8 cellular contexts compared by ENCODE assay signal in the genomic region with DNA sequence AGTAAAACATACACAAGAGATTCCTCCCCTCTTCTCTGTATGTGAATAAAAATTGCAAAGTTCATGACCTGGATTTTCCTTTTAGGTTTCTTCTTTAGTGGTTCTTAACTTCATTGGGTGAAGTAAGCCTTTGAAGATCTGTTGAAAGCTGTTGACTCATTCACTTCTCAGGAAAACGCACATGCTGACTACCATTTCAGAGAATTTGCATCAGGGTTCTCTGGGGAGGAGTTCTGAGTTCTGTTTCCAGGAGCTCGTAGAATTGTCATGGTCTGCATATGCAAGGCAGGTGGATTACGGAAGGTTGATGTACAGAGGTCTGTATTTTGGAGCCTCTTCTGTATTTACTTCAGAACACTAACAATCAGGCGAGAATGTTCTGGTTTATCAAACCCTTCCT. TPM values are rescaled to one million over a fixed set of nuclear protein-coding genes. Genes with fewer than 3 reads are reported as not detected.
A peak's percentile ranks its signal among the peaks of the same experiment; 100 is the strongest.
DNase-seq lines count a peak whose midpoint lies in the region; ATAC-seq and TF ChIP-seq lines count a peak whose summit lies in the region.

No MANE protein-coding gene starts in this region.

- peaks cover 32% of the 10 kb centered on the region for H3K4me1 ChIP-seq in osteoblast (ENCODE audit: insufficient read depth, low read length)

- H3K4me3 Mint-ChIP-seq in IgD-negative memory B cell, result peak overlapping the region; percentile 90 to 94 (median 92)

- no peaks in the 10 kb centered on the region for H3K79me2 ChIP-seq in osteoblast (ENCODE audit: insufficient read depth, low read length)

- H3K4me2 ChIP-seq in osteoblast (ENCODE audit: insufficient read depth, low read length), result peak overlapping the region; percentile 26

- no peak overlapping the region for H2AFZ ChIP-seq in osteoblast (ENCODE audit: low read length)

- peaks cover 11% of the 10 kb centered on the region for H3K27me3 Mint-ChIP-seq in IgD-negative memory B cell

- DNase-seq in EH (ENCODE audit: low read depth), result peak; percentile 66
- peak in 1 of 2 donors; percentile 59 for DNase-seq in activated naive CD4-positive, alpha-beta T cell treated with anti-CD3 and anti-CD28 coated beads, Interleukin-2, amount 50 U/mL, for 72 hours (ENCODE audit: low spot score in 2 of 2)
- DNase-seq in osteoblast (ENCODE audit: insufficient read length, low spot score, missing footprints), result peak; percentile 86
- no peak for DNase-seq in T1000 (lab: John Stamatoyannopoulos, UW)
- DNase-seq in GM20000 (ENCODE audit: low spot score), result no peak

- TF ChIP-seq CTCF in osteoblast (IDR thresholded peaks at IDR 0.05; ENCODE audit: extremely low read depth, low read depth, low read length) (no peak), GM20000 (IDR thresholded peaks at IDR 0.05; ENCODE audit: extremely low read depth, missing control alignments) (no peak)

- H3K4me1 Mint-ChIP-seq in IgD-negative memory B cell, result peaks cover 16 to 25% (median 22%) of the 10 kb centered on the region in 3 donors

- H3K36me3 ChIP-seq in osteoblast (ENCODE audit: insufficient read depth, low read length), result no peaks in the 10 kb centered on the region

- H3K9me3 Mint-ChIP-seq in IgD-negative memory B cell, result no peaks in the 10 kb centered on the region
- H3K9me3 Mint-ChIP-seq in activated naive CD4-positive, alpha-beta T cell treated with anti-CD3 and anti-CD28 coated beads, Interleukin-2, amount 50 U/mL, for 72 hours, result no peaks in the 10 kb centered on the region

- H3K27ac ChIP-seq in osteoblast (ENCODE audit: low read depth, low read length), result no peak overlapping the region

- H3K4me3 ChIP-seq in osteoblast (ENCODE audit: insufficient read depth, low read length), result no peak overlapping the region

- H3K27ac Mint-ChIP-seq in IgD-negative memory B cell, result peak overlapping the region in 2 of 3 donors; percentile 18 to 44
- H3K27ac Mint-ChIP-seq in activated naive CD4-positive, alpha-beta T cell treated with anti-CD3 and anti-CD28 coated beads, Interleukin-2, amount 50 U/mL, for 72 hours, result peak overlapping the region; percentile 90 to 92

- no peaks in the 10 kb centered on the region for H4K20me1 ChIP-seq in osteoblast (ENCODE audit: insufficient read depth, low read length)

- peak; percentile 78 to 85 for ATAC-seq in activated naive CD4-positive, alpha-beta T cell treated with anti-CD3 and anti-CD28 coated beads, Interleukin-2, amount 50 U/mL, for 72 hours
- ATAC-seq in HG02763 (IDR thresholded peaks at IDR 0.05; ENCODE audit: unreplicated experiment) (no peak), HG03280 (IDR thresholded peaks at IDR 0.05; ENCODE audit: unreplicated experiment) (no peak)

- peaks cover 27% of the 10 kb centered on the region for H3K27me3 ChIP-seq in osteoblast (ENCODE audit: insufficient read depth, low read length)

- H3K36me3 Mint-ChIP-seq in IgD-negative memory B cell, result no peaks in the 10 kb centered on the region
- no peaks in the 10 kb centered on the region for H3K36me3 Mint-ChIP-seq in activated naive CD4-positive, alpha-beta T cell treated with anti-CD3 and anti-CD28 coated beads, Interleukin-2, amount 50 U/mL, for 72 hours

- H3K9me3 ChIP-seq in osteoblast (ENCODE audit: low read depth, low read length), result no peaks in the 10 kb centered on the region

RNA-seq across cellular contexts. Expression of a gene that starts 1.0 kb away (rescaled TPM):
- not detected for polyA plus RNA-seq in IgD-negative memory B cell
- 1 to 10 TPM; 1.1 to 2.5 TPM for total RNA-seq in activated naive CD4-positive, alpha-beta T cell treated with anti-CD3 and anti-CD28 coated beads, Interleukin-2, amount 50 U/mL, for 72 hours
- 0.36 and 0.59 TPM in 2 replicates for total RNA-seq in osteoblast

Comparison
In these comparisons a context has a peak if more than half of its experiments do, and no peak if none do; other contexts are left out.
1. DNase-seq: peak in EH (single experiment) and osteoblast (single experiment); none in T1000 (single experiment) and GM20000 (single experiment).
2. ATAC-seq: peak in activated naive CD4-positive, alpha-beta T cell treated with anti-CD3 and anti-CD28 coated beads, Interleukin-2, amount 50 U/mL, for 72 hours (2 of 2); none in HG02763 (single experiment) and HG03280 (single experiment).